ENCODE assay signal across 1 cellular context in the genomic region with DNA sequence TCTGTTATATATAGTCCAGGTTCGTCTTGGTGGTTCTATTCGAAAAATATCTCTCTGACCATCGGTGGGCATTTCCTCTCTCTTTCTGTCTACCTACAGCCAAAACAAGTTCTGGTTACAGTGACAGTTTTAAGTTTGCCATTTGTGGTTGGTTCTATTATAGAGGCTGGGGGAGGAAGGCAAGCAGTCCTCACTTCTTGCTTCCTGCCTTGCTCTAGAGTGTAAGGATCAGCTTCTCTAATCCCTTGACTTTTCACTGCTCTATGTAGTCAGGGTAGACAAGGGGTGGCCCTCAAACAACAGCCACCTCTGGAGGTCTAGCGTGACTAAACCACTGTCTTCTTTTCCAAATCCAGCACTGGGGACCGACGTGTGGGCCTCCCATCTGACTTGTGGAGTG.
A peak's percentile ranks its signal among the peaks of the same experiment; 100 is the strongest.
TF ChIP-seq lines count a peak whose summit lies in the region.

No MANE protein-coding gene starts in this region.

TF ChIP-seq in K562, 482 proteins besides CTCF, POLR2A, EP300 and RAD21 (continued from another document and continues in another):
- TF ChIP-seq SMAD4 (CRISPR knock-in tag; conservative IDR thresholded peaks at IDR 0.05) (peak; percentile 37; the same call in 1 of the 2 replicates), RBM39 (optimal IDR thresholded peaks at IDR 0.05; ENCODE audit: low read depth, low read length) (no peak), EGR1 (conservative IDR thresholded peaks at IDR 0.05) (no peak), PHTF2 (CRISPR knock-in tag; IDR thresholded peaks at IDR 0.05) (no peak), SOX6 (IDR thresholded peaks at IDR 0.05) (peak; percentile 75; the same call in 1 of the 2 replicates), PHB (CRISPR knock-in tag; IDR thresholded peaks at IDR 0.05) (no peak), CHD1 (IDR thresholded peaks at IDR 0.05; ENCODE audit: low read length) (peak; percentile 15), KLF10 (CRISPR knock-in tag; IDR thresholded peaks at IDR 0.05) (no peak), CHCHD3 (CRISPR knock-in tag; IDR thresholded peaks at IDR 0.05) (no peak), ARNT (IDR thresholded peaks at IDR 0.05) (peak in 1 of 2 experiments; percentile 53; a peak in 1 of 4 replicates), NFIX (CRISPR knock-in tag; IDR thresholded peaks at IDR 0.05; ENCODE audit: low read depth) (no peak), RB1 (IDR thresholded peaks at IDR 0.05; ENCODE audit: low read depth) (no peak), FOXA1 (IDR thresholded peaks at IDR 0.05; ENCODE audit: borderline replicate concordance) (no peak), PURB (CRISPR knock-in tag; IDR thresholded peaks at IDR 0.05; ENCODE audit: low read depth) (no peak), SRF (CRISPR knock-in tag; IDR thresholded peaks at IDR 0.05) (peak in 1 of 2 experiments; percentile 55; a peak in 1 of 4 replicates), ZNF778 (CRISPR knock-in tag; IDR thresholded peaks at IDR 0.05) (no peak), POLR2B (IDR thresholded peaks at IDR 0.05; ENCODE audit: low read depth, partially characterized antibody) (no peak), KLF16 (IDR thresholded peaks at IDR 0.05) (no peak; the same call in 1 of the 2 replicates), CBX2 (IDR thresholded peaks at IDR 0.05; ENCODE audit: insufficient read depth, low read length, poor library complexity, severe bottlenecking) (no peak), ZNF324 (CRISPR knock-in tag; IDR thresholded peaks at IDR 0.05) (no peak), GATA2 (CRISPR knock-in tag; IDR thresholded peaks at IDR 0.05) (0 out of 2 replicates have a peak, but pooled peaks have one; percentile 24), PHF8 (IDR thresholded peaks at IDR 0.05; ENCODE audit: borderline replicate concordance, low read length) (no peak), SMARCC2 (IDR thresholded peaks at IDR 0.05; ENCODE audit: low read depth) (0 out of 2 replicates have a peak, but pooled peaks have one; percentile 21), ZBTB8A (IDR thresholded peaks at IDR 0.05; ENCODE audit: partially characterized antibody) (no peak), ARID4B (CRISPR knock-in tag; IDR thresholded peaks at IDR 0.05) (no peak), ZNF134 (CRISPR knock-in tag; conservative IDR thresholded peaks at IDR 0.05) (no peak), MEF2A (IDR thresholded peaks at IDR 0.05; ENCODE audit: control insufficient read depth, low read depth, low read length) (no peak), SAFB (IDR thresholded peaks at IDR 0.05; ENCODE audit: borderline replicate concordance, low read depth, low read length) (no peak), TAF1 (IDR thresholded peaks at IDR 0.05; ENCODE audit: control insufficient read depth, extremely low read depth, insufficient read depth, low read length, severe bottlenecking) (peak; percentile 29), GABPB1 (CRISPR knock-in tag; IDR thresholded peaks at IDR 0.05) (no peak), CREB3L1 (IDR thresholded peaks at IDR 0.05; ENCODE audit: borderline replicate concordance, low read depth) (peak; percentile 66; the same call in 1 of the 2 replicates), NFIC (IDR thresholded peaks at IDR 0.05) (no peak; the same call in 1 of the 2 replicates), RAD51 (IDR thresholded peaks at IDR 0.05; ENCODE audit: borderline replicate concordance, low read depth) (no peak), EHMT2 (IDR thresholded peaks at IDR 0.05) (peak; percentile 55)
- TF ChIP-seq, protein P1, sequence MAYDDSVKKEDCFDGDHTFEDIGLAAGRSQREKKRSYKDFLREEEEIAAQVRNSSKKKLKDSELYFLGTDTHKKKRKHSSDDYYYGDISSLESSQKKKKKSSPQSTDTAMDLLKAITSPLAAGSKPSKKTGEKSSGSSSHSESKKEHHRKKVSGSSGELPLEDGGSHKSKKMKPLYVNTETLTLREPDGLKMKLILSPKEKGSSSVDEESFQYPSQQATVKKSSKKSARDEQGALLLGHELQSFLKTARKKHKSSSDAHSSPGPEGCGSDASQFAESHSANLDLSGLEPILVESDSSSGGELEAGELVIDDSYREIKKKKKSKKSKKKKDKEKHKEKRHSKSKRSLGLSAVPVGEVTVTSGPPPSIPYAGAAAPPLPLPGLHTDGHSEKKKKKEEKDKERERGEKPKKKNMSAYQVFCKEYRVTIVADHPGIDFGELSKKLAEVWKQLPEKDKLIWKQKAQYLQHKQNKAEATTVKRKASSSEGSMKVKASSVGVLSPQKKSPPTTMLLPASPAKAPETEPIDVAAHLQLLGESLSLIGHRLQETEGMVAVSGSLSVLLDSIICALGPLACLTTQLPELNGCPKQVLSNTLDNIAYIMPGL (CRISPR knock-in tag; IDR thresholded peaks at IDR 0.05), result no peak
- TF ChIP-seq, protein P2, sequence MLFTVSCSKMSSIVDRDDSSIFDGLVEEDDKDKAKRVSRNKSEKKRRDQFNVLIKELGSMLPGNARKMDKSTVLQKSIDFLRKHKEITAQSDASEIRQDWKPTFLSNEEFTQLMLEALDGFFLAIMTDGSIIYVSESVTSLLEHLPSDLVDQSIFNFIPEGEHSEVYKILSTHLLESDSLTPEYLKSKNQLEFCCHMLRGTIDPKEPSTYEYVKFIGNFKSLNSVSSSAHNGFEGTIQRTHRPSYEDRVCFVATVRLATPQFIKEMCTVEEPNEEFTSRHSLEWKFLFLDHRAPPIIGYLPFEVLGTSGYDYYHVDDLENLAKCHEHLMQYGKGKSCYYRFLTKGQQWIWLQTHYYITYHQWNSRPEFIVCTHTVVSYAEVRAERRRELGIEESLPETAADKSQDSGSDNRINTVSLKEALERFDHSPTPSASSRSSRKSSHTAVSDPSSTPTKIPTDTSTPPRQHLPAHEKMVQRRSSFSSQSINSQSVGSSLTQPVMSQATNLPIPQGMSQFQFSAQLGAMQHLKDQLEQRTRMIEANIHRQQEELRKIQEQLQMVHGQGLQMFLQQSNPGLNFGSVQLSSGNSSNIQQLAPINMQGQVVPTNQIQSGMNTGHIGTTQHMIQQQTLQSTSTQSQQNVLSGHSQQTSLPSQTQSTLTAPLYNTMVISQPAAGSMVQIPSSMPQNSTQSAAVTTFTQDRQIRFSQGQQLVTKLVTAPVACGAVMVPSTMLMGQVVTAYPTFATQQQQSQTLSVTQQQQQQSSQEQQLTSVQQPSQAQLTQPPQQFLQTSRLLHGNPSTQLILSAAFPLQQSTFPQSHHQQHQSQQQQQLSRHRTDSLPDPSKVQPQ (CRISPR knock-in tag; IDR thresholded peaks at IDR 0.05; ENCODE audit: borderline replicate concordance), result no peak
- TF ChIP-seq, protein P3, sequence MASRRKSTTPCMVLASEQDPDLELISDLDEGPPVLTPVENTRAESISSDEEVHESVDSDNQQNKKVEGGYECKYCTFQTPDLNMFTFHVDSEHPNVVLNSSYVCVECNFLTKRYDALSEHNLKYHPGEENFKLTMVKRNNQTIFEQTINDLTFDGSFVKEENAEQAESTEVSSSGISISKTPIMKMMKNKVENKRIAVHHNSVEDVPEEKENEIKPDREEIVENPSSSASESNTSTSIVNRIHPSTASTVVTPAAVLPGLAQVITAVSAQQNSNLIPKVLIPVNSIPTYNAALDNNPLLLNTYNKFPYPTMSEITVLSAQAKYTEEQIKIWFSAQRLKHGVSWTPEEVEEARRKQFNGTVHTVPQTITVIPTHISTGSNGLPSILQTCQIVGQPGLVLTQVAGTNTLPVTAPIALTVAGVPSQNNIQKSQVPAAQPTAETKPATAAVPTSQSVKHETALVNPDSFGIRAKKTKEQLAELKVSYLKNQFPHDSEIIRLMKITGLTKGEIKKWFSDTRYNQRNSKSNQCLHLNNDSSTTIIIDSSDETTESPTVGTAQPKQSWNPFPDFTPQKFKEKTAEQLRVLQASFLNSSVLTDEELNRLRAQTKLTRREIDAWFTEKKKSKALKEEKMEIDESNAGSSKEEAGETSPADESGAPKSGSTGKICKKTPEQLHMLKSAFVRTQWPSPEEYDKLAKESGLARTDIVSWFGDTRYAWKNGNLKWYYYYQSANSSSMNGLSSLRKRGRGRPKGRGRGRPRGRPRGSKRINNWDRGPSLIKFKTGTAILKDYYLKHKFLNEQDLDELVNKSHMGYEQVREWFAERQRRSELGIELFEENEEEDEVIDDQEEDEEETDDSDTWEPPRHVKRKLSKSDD (conservative IDR thresholded peaks at IDR 0.05; ENCODE audit: low read length), result no peak
- TF ChIP-seq, protein P4, sequence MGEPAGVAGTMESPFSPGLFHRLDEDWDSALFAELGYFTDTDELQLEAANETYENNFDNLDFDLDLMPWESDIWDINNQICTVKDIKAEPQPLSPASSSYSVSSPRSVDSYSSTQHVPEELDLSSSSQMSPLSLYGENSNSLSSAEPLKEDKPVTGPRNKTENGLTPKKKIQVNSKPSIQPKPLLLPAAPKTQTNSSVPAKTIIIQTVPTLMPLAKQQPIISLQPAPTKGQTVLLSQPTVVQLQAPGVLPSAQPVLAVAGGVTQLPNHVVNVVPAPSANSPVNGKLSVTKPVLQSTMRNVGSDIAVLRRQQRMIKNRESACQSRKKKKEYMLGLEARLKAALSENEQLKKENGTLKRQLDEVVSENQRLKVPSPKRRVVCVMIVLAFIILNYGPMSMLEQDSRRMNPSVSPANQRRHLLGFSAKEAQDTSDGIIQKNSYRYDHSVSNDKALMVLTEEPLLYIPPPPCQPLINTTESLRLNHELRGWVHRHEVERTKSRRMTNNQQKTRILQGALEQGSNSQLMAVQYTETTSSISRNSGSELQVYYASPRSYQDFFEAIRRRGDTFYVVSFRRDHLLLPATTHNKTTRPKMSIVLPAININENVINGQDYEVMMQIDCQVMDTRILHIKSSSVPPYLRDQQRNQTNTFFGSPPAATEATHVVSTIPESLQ (CRISPR knock-in tag; IDR thresholded peaks at IDR 0.05), result no peak
- TF ChIP-seq, protein P5, sequence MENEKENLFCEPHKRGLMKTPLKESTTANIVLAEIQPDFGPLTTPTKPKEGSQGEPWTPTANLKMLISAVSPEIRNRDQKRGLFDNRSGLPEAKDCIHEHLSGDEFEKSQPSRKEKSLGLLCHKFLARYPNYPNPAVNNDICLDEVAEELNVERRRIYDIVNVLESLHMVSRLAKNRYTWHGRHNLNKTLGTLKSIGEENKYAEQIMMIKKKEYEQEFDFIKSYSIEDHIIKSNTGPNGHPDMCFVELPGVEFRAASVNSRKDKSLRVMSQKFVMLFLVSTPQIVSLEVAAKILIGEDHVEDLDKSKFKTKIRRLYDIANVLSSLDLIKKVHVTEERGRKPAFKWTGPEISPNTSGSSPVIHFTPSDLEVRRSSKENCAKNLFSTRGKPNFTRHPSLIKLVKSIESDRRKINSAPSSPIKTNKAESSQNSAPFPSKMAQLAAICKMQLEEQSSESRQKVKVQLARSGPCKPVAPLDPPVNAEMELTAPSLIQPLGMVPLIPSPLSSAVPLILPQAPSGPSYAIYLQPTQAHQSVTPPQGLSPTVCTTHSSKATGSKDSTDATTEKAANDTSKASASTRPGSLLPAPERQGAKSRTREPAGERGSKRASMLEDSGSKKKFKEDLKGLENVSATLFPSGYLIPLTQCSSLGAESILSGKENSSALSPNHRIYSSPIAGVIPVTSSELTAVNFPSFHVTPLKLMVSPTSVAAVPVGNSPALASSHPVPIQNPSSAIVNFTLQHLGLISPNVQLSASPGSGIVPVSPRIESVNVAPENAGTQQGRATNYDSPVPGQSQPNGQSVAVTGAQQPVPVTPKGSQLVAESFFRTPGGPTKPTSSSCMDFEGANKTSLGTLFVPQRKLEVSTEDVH (IDR thresholded peaks at IDR 0.05; ENCODE audit: low read depth, partially characterized antibody), result no peak
